Comparison of ENCODE assay signal across 34 cellular contexts in genomic region chr5:28219539-28219938, GRCh38.
"Had no signal": no experiment of that assay in that cellular context is flagged by ENCODE, and none has a peak within 500 bp of the region (broad histone marks: within the 10 kb centered on the region; RNA-seq: fewer than 3 reads in every experiment).

No MANE protein-coding gene starts in this region.

- H3K27ac ChIP-seq: adrenal gland, body of pancreas, esophagus muscularis mucosa, foreskin keratinocyte, gastrocnemius medialis, heart left ventricle had no signal

- H3K4me3 ChIP-seq: adrenal gland, body of pancreas, esophagus muscularis mucosa, gastrocnemius medialis, heart left ventricle had no signal

- H3K4me1 ChIP-seq: adrenal gland, body of pancreas, esophagus muscularis mucosa, foreskin keratinocyte, gastrocnemius medialis, heart left ventricle had no signal

- H3K36me3 Mint-ChIP-seq: activated CD4-positive, alpha-beta memory T cell treated with anti-CD3 and anti-CD28 coated beads for 36 hours; activated CD8-positive, alpha-beta memory T cell treated with anti-CD3 and anti-CD28 coated beads, Interleukin-2, amount 10 ng/mL, durations not matched to agents 7 days and 5 days; activated naive CD4-positive, alpha-beta T cell treated with anti-CD3 and anti-CD28 coated beads, Interleukin-2, amount 50 U/mL, for 24 hours; activated naive CD8-positive, alpha-beta T cell treated with anti-CD3 and anti-CD28 coated beads for 36 hours had no signal

- H3K9me3 ChIP-seq: adrenal gland, body of pancreas, esophagus muscularis mucosa, gastrocnemius medialis had no signal

- H3K27me3 Mint-ChIP-seq: activated CD4-positive, alpha-beta memory T cell treated with anti-CD3 and anti-CD28 coated beads for 36 hours; activated CD4-positive, alpha-beta T cell treated with anti-CD3 and anti-CD28 coated beads for 36 hours; activated CD4-positive, alpha-beta T cell treated with anti-CD3 and anti-CD28 coated beads, Interleukin-2, amount 10 ng/mL, durations not matched to agents 24 days and 14 days; activated CD8-positive, alpha-beta memory T cell treated with anti-CD3 and anti-CD28 coated beads, Interleukin-2, amount 10 ng/mL, durations not matched to agents 7 days and 5 days; activated naive CD4-positive, alpha-beta T cell treated with anti-CD3 and anti-CD28 coated beads, Interleukin-2, amount 50 U/mL, for 24 hours; activated naive CD8-positive, alpha-beta T cell treated with anti-CD3 and anti-CD28 coated beads for 36 hours; activated naive CD8-positive, alpha-beta T cell treated with anti-CD3 and anti-CD28 coated beads, Interleukin-2, amount 50 U/mL, for 24 hours; effector memory CD8-positive, alpha-beta T cell had no signal

- H3K4me1 Mint-ChIP-seq: activated CD4-positive, alpha-beta T cell treated with anti-CD3 and anti-CD28 coated beads for 36 hours; activated CD4-positive, alpha-beta T cell treated with anti-CD3 and anti-CD28 coated beads, Interleukin-2, amount 10 ng/mL, durations not matched to agents 24 days and 14 days; activated naive CD4-positive, alpha-beta T cell treated with anti-CD3 and anti-CD28 coated beads, Interleukin-2, amount 50 U/mL, for 24 hours had no signal

- H3K36me3 ChIP-seq: adrenal gland, esophagus muscularis mucosa, gastrocnemius medialis, heart left ventricle had no signal

- H3K27ac Mint-ChIP-seq: activated CD4-positive, alpha-beta memory T cell treated with anti-CD3 and anti-CD28 coated beads for 36 hours; activated CD4-positive, alpha-beta T cell treated with anti-CD3 and anti-CD28 coated beads for 36 hours; activated CD4-positive, alpha-beta T cell treated with anti-CD3 and anti-CD28 coated beads, Interleukin-2, amount 10 ng/mL, durations not matched to agents 24 days and 14 days; activated CD8-positive, alpha-beta memory T cell treated with anti-CD3 and anti-CD28 coated beads, Interleukin-2, amount 10 ng/mL, durations not matched to agents 7 days and 5 days; activated CD8-positive, alpha-beta T cell treated with anti-CD3 and anti-CD28 coated beads, Interleukin-2, amount 10 ng/mL, durations not matched to agents 7 days and 5 days; activated naive CD4-positive, alpha-beta T cell treated with anti-CD3 and anti-CD28 coated beads for 36 hours; activated naive CD4-positive, alpha-beta T cell treated with anti-CD3 and anti-CD28 coated beads, Interleukin-2, amount 50 U/mL, for 24 hours; activated naive CD8-positive, alpha-beta T cell treated with anti-CD3 and anti-CD28 coated beads for 36 hours; activated naive CD8-positive, alpha-beta T cell treated with anti-CD3 and anti-CD28 coated beads, Interleukin-2, amount 50 U/mL, for 24 hours; activated T-helper 1 cell treated with anti-CD3 and anti-CD28 coated beads, Interleukin-12 subunit alpha, Interleukin-12 subunit beta, Interleukin-2, Interleukin-4 antibody, amounts not matched to agents 30 ng/mL and 10 ng/mL and 1 ng/mL, durations not matched to agents 14 hours and 24 hours and 36 hours; activated T-helper 2 cell treated with anti-CD3 and anti-CD28 coated beads, Interferon-gamma antibody, Interleukin-2, Interleukin-4, amounts not matched to agents 10 μg/mL and 5 μg/mL and 100 μg/mL, durations not matched to agents 14 hours and 24 hours and 36 hours; effector memory CD8-positive, alpha-beta T cell; T-helper 2 cell treated with Interferon-gamma antibody and Interleukin-4, amounts not matched to agents 5 μg/mL and 100 μg/mL, for 36 hours had no signal

- DNase-seq: activated CD4-positive, alpha-beta memory T cell treated with anti-CD3 and anti-CD28 coated beads for 36 hours; activated CD4-positive, alpha-beta T cell treated with anti-CD3 and anti-CD28 coated beads for 36 hours; activated CD4-positive, alpha-beta T cell treated with anti-CD3 and anti-CD28 coated beads, Interleukin-2, amount 10 ng/mL, durations not matched to agents 24 days and 14 days; activated CD4-positive, CD25-positive, alpha-beta regulatory T cell; activated CD4-positive, CD25-positive, alpha-beta regulatory T cell treated with anti-CD3 and anti-CD28 coated beads, Interleukin-2, amount 50 U/mL, for 72 hours; activated CD8-positive, alpha-beta memory T cell treated with anti-CD3 and anti-CD28 coated beads, Interleukin-2, amount 10 ng/mL, durations not matched to agents 7 days and 5 days; activated CD8-positive, alpha-beta memory T cell treated with anti-CD3 and anti-CD28 coated beads, Interleukin-2, amount 50 U/mL, for 4 hours; activated CD8-positive, alpha-beta T cell treated with anti-CD3 and anti-CD28 coated beads, Interleukin-2, amount 10 ng/mL, durations not matched to agents 7 days and 5 days; activated effector memory CD4-positive, alpha-beta T cell treated with anti-CD3 and anti-CD28 coated beads, Interleukin-2, amount 50 U/mL, for 16 hours; activated naive CD4-positive, alpha-beta T cell treated with anti-CD3 and anti-CD28 coated beads for 36 hours; activated naive CD8-positive, alpha-beta T cell treated with anti-CD3 and anti-CD28 coated beads for 36 hours; activated naive CD8-positive, alpha-beta T cell treated with anti-CD3 and anti-CD28 coated beads, Interleukin-2, amount 50 U/mL, for 24 hours; activated T-cell treated with anti-CD3 and anti-CD28 coated beads, Interleukin-2, amount 50 U/mL, for 1 hour; activated T-cell treated with anti-CD3 and anti-CD28 coated beads, Interleukin-2, amount 50 U/mL, for 48 hours; adrenal gland; amygdala; aorta; body of pancreas; caudate nucleus; cortex of kidney; dermis blood vessel endothelial cell; effector CD4-positive, alpha-beta T cell; effector memory CD8-positive, alpha-beta T cell; erythroblast; foreskin keratinocyte; gastrocnemius medialis; glutamatergic neuron; heart left ventricle had no signal

- H3K27me3 ChIP-seq: adrenal gland, body of pancreas, esophagus muscularis mucosa, foreskin keratinocyte, gastrocnemius medialis, heart left ventricle had no signal

- FAIRE-seq: colon had no signal

- H3K4me3 Mint-ChIP-seq: activated CD4-positive, alpha-beta memory T cell treated with anti-CD3 and anti-CD28 coated beads for 36 hours; activated CD4-positive, alpha-beta T cell treated with anti-CD3 and anti-CD28 coated beads for 36 hours; activated CD4-positive, alpha-beta T cell treated with anti-CD3 and anti-CD28 coated beads, Interleukin-2, amount 10 ng/mL, durations not matched to agents 24 days and 14 days; activated CD8-positive, alpha-beta memory T cell treated with anti-CD3 and anti-CD28 coated beads, Interleukin-2, amount 10 ng/mL, durations not matched to agents 7 days and 5 days; activated CD8-positive, alpha-beta T cell treated with anti-CD3 and anti-CD28 coated beads, Interleukin-2, amount 10 ng/mL, durations not matched to agents 7 days and 5 days; activated naive CD4-positive, alpha-beta T cell treated with anti-CD3 and anti-CD28 coated beads for 36 hours; activated naive CD4-positive, alpha-beta T cell treated with anti-CD3 and anti-CD28 coated beads, Interleukin-2, amount 50 U/mL, for 24 hours; activated naive CD8-positive, alpha-beta T cell treated with anti-CD3 and anti-CD28 coated beads for 36 hours; activated naive CD8-positive, alpha-beta T cell treated with anti-CD3 and anti-CD28 coated beads, Interleukin-2, amount 50 U/mL, for 24 hours; activated T-helper 1 cell treated with anti-CD3 and anti-CD28 coated beads, Interleukin-12 subunit alpha, Interleukin-12 subunit beta, Interleukin-2, Interleukin-4 antibody, amounts not matched to agents 30 ng/mL and 10 ng/mL and 1 ng/mL, durations not matched to agents 14 hours and 24 hours and 36 hours; effector memory CD8-positive, alpha-beta T cell; T-helper 2 cell treated with Interferon-gamma antibody and Interleukin-4, amounts not matched to agents 5 μg/mL and 100 μg/mL, for 36 hours had no signal

- ATAC-seq: activated CD4-positive, alpha-beta T cell treated with anti-CD3 and anti-CD28 coated beads for 36 hours; activated CD8-positive, alpha-beta memory T cell treated with anti-CD3 and anti-CD28 coated beads, Interleukin-2, amount 10 ng/mL, durations not matched to agents 7 days and 5 days; activated CD8-positive, alpha-beta T cell treated with anti-CD3 and anti-CD28 coated beads, Interleukin-2, amount 10 ng/mL, durations not matched to agents 7 days and 5 days; activated naive CD8-positive, alpha-beta T cell treated with anti-CD3 and anti-CD28 coated beads, Interleukin-2, amount 50 U/mL, for 24 hours; body of pancreas; effector memory CD8-positive, alpha-beta T cell; foreskin keratinocyte; gastrocnemius medialis; heart left ventricle had no signal
